13 cellular contexts compared by ENCODE assay signal in genomic region chr20:50537546-50538201, GRCh38. TPM values are rescaled to one million over a fixed set of nuclear protein-coding genes. Genes with fewer than 3 reads are reported as not detected.
DNase-seq lines count a peak whose midpoint lies in the region; ATAC-seq, FAIRE-seq and TF ChIP-seq lines count a peak whose summit lies in the region.
"Had no signal": no experiment of that assay in that cellular context is flagged by ENCODE, and none has a peak within 500 bp of the region (broad histone marks: within the 10 kb centered on the region; RNA-seq: fewer than 3 reads in every experiment).

No MANE protein-coding gene starts in this region.

- H3K36me3 ChIP-seq in CD4-positive, CD25-positive, alpha-beta regulatory T cell (ENCODE audit: control insufficient read depth, insufficient read depth, low read length): peaks cover 24% of the 10 kb centered on the region
- H3K36me3 ChIP-seq in naive thymus-derived CD4-positive, alpha-beta T cell (ENCODE audit: control insufficient read depth in 2 of 3, insufficient read depth in 3 of 3, low read length in 3 of 3): peaks cover 0 to 4% (median 0%) of the 10 kb centered on the region in 3 experiments

- H3K27ac ChIP-seq in CD4-positive, CD25-positive, alpha-beta regulatory T cell (ENCODE audit: insufficient read depth, low read length, poor library complexity, severe bottlenecking): no peak overlapping the region
- H3K27ac ChIP-seq in naive thymus-derived CD4-positive, alpha-beta T cell (ENCODE audit: low read depth, low read length): no peak overlapping the region

- POLR2A ChIA-PET in naive thymus-derived CD4-positive, alpha-beta T cell (lab: Charles Lee): interaction anchor here (0.8 kb wide), 1 partner anchor 25 kb away, joined by 5 read pairs; no protein-coding TSS in a partner anchor

- H3K4me1 ChIP-seq in CD4-positive, CD25-positive, alpha-beta regulatory T cell (ENCODE audit: control insufficient read depth, insufficient read depth, low read length, poor library complexity, severe bottlenecking): peaks cover 52% of the 10 kb centered on the region
- peaks cover 5 to 33% of the 10 kb centered on the region in 2 donors for H3K4me1 ChIP-seq in naive thymus-derived CD4-positive, alpha-beta T cell (ENCODE audit: control insufficient read depth in 2 of 2, insufficient read depth in 2 of 2, low read length in 2 of 2)

- TF ChIP-seq POLR2A in GM12891 (IDR thresholded peaks at IDR 0.05; ENCODE audit: low read depth, low read length): no peak

- H3K9me3 Mint-ChIP-seq in CD4-positive, CD25-positive, alpha-beta regulatory T cell: no peaks in the 10 kb centered on the region
- H3K9me3 Mint-ChIP-seq in naive thymus-derived CD4-positive, alpha-beta T cell: no peaks in the 10 kb centered on the region
- H3K9me3 Mint-ChIP-seq: CD8-positive, alpha-beta T cell had no signal

- H3K36me3 Mint-ChIP-seq in CD4-positive, CD25-positive, alpha-beta regulatory T cell: peaks cover 12% of the 10 kb centered on the region
- peaks cover 3% of the 10 kb centered on the region for H3K36me3 Mint-ChIP-seq in T-helper 17 cell (ENCODE audit: low read depth)
- H3K36me3 Mint-ChIP-seq in naive thymus-derived CD4-positive, alpha-beta T cell: peaks cover 0 to 38% (median 21%) of the 10 kb centered on the region in 5 donors

- no peak overlapping the region for H3K4me3 ChIP-seq in CD4-positive, CD25-positive, alpha-beta regulatory T cell (ENCODE audit: low read depth, low read length)
- H3K4me3 ChIP-seq in naive thymus-derived CD4-positive, alpha-beta T cell (ENCODE audit: low read length): no peak overlapping the region
- H3K4me3 ChIP-seq: dorsolateral prefrontal cortex had no signal

- intact Hi-C loops in naive thymus-derived CD4-positive, alpha-beta T cell (cut with micrococcal nuclease): no loop called here

- no peaks in the 10 kb centered on the region for H3K9me3 ChIP-seq in CD4-positive, CD25-positive, alpha-beta regulatory T cell (ENCODE audit: control insufficient read depth in 2 of 2, low read length in 2 of 2)
- H3K9me3 ChIP-seq in T-helper 17 cell (ENCODE audit: control insufficient read depth, low read length, poor library complexity, severe bottlenecking): no peaks in the 10 kb centered on the region
- H3K9me3 ChIP-seq in naive thymus-derived CD4-positive, alpha-beta T cell (ENCODE audit: control insufficient read depth in 2 of 3, low read length in 3 of 3): no peaks in the 10 kb centered on the region

- DNase-seq in CD4-positive, CD25-positive, alpha-beta regulatory T cell: no peak
- no peak for DNase-seq in GM12891 (ENCODE audit: insufficient read length, low spot score)
- no peak for DNase-seq in T-helper 17 cell
- no peak for DNase-seq in naive thymus-derived CD4-positive, alpha-beta T cell
- no peak for DNase-seq in iPS-NIHi7 (ENCODE audit: extremely low spot score)
- DNase-seq: aorta; CD8-positive, alpha-beta T cell; dorsolateral prefrontal cortex; NCI-H226; right cardiac atrium; T-helper 9 cell had no signal

- no peak for ATAC-seq in CD4-positive, CD25-positive, alpha-beta regulatory T cell (ENCODE audit: low read depth in 2 of 2)
- ATAC-seq in T-helper 17 cell (no peak), HG02678 (IDR thresholded peaks at IDR 0.05; ENCODE audit: unreplicated experiment) (no peak), GM21360 (IDR thresholded peaks at IDR 0.05; ENCODE audit: unreplicated experiment) (no peak)
- ATAC-seq in naive thymus-derived CD4-positive, alpha-beta T cell: no peak
- ATAC-seq: CD8-positive, alpha-beta T cell; right cardiac atrium had no signal

- FAIRE-seq in GM12891 (lab: Jason Lieb, UNC): peak; percentile 40

- H3K27me3 Mint-ChIP-seq in CD4-positive, CD25-positive, alpha-beta regulatory T cell: no peaks in the 10 kb centered on the region
- no peaks in the 10 kb centered on the region for H3K27me3 Mint-ChIP-seq in T-helper 17 cell
- H3K27me3 Mint-ChIP-seq in naive thymus-derived CD4-positive, alpha-beta T cell: no peaks in the 10 kb centered on the region

- peaks cover 45 to 90% (median 68%) of the 10 kb centered on the region in 4 donors for H3K4me1 Mint-ChIP-seq in CD4-positive, CD25-positive, alpha-beta regulatory T cell
- peaks cover 44% of the 10 kb centered on the region for H3K4me1 Mint-ChIP-seq in T-helper 17 cell
- peaks cover 59 to 97% (median 89%) of the 10 kb centered on the region in 7 donors for H3K4me1 Mint-ChIP-seq in naive thymus-derived CD4-positive, alpha-beta T cell

- no peaks in the 10 kb centered on the region for H3K27me3 ChIP-seq in CD4-positive, CD25-positive, alpha-beta regulatory T cell (ENCODE audit: control insufficient read depth, insufficient read depth, low read length)
- no peaks in the 10 kb centered on the region for H3K27me3 ChIP-seq in naive thymus-derived CD4-positive, alpha-beta T cell (ENCODE audit: control insufficient read depth in 2 of 2, insufficient read depth in 2 of 2, low read length in 2 of 2)
- H3K27me3 ChIP-seq: dorsolateral prefrontal cortex had no signal

- peak overlapping the region in 3 of 4 donors; percentile 5 to 68 (median 22) for H3K4me3 Mint-ChIP-seq in CD4-positive, CD25-positive, alpha-beta regulatory T cell
- H3K4me3 Mint-ChIP-seq in T-helper 17 cell: peak overlapping the region; percentile 70
- peak overlapping the region in 7 of 10 donors; percentile 9 to 52 (median 22) for H3K4me3 Mint-ChIP-seq in naive thymus-derived CD4-positive, alpha-beta T cell
- H3K4me3 Mint-ChIP-seq: CD8-positive, alpha-beta T cell had no signal

- H3K27ac Mint-ChIP-seq in CD4-positive, CD25-positive, alpha-beta regulatory T cell: peak overlapping the region in 2 of 3 donors; percentile 10 to 41
- peak overlapping the region; percentile 84 for H3K27ac Mint-ChIP-seq in T-helper 17 cell
- peak overlapping the region in 4 of 9 donors; percentile 1 to 57 (median 28) for H3K27ac Mint-ChIP-seq in naive thymus-derived CD4-positive, alpha-beta T cell
- H3K27ac Mint-ChIP-seq: CD8-positive, alpha-beta T cell had no signal

- CTCF ChIA-PET in naive thymus-derived CD4-positive, alpha-beta T cell (lab: Charles Lee): interaction anchor here (0.6 to 0.8 kb wide), 3 partner anchors 26 to 1692 kb away, joined by 4 to 6 read pairs (median 6); no protein-coding TSS in a partner anchor

TF ChIP-seq in GM12891, 5 proteins besides CTCF, POLR2A, EP300 and RAD21:
- TF ChIP-seq SPI1 (IDR thresholded peaks at IDR 0.05; ENCODE audit: low read depth, low read length) (no peak), TAF1 (IDR thresholded peaks at IDR 0.05; ENCODE audit: low read depth, low read length) (no peak), PAX5 (IDR thresholded peaks at IDR 0.05; ENCODE audit: insufficient read depth, low read length, severe bottlenecking) (no peak), POU2F2 (IDR thresholded peaks at IDR 0.05; ENCODE audit: low read depth, low read length) (no peak), POLR2AphosphoS5 (IDR thresholded peaks at IDR 0.05; ENCODE audit: low read depth, low read length) (no peak)

RNA-seq across cellular contexts. Expression of gene PTPN1, which starts 27.5 kb away (rescaled TPM):
- 76.3 TPM for total RNA-seq in CD4-positive, CD25-positive, alpha-beta regulatory T cell
- polyA plus RNA-seq in CD4-positive, CD25-positive, alpha-beta regulatory T cell: 10 to 100 TPM; 27.1 to 34.3 (median 30.3) TPM
- 34.6 TPM for polyA plus RNA-seq in GM12891 (2012; ENCODE audit: low read depth, missing spikeins)
- total RNA-seq in T-helper 17 cell: 10 to 100 TPM; 65.5 to 67.7 TPM
- 10 to 100 TPM; 53.9 to 80.5 (median 60.2) TPM for total RNA-seq in naive thymus-derived CD4-positive, alpha-beta T cell
- polyA plus RNA-seq in naive thymus-derived CD4-positive, alpha-beta T cell: 10 to 100 TPM; 30.4 to 34.7 TPM
